ENCODE assay signal across 22 cellular contexts in the genomic region with DNA sequence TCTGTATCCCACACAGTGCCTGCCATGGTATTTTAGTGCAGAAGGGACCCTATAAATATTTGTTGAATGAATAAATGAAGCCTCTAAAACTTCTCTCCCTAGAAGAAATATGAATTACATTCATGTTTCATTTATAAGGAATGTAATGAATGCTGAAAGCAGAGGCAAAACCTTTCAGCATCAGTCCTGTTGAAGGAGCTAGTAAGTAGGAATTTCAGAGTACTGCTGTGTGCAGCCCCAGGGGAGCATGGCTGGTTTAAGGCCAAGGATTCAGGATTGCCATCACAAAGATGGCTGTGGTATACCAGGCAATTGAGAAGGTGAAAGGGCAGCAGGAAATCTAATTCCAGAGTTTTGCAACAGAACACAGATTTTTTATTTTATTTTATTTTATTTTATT.
DNase-seq lines count a peak whose midpoint lies in the region; ATAC-seq and TF ChIP-seq lines count a peak whose summit lies in the region.
"Had no signal": no experiment of that assay in that cellular context is flagged by ENCODE, and none has a peak within 500 bp of the region (broad histone marks: within the 10 kb centered on the region; RNA-seq: fewer than 3 reads in every experiment).

No MANE protein-coding gene starts in this region.

- peak overlapping the region; percentile 53 for H3K9ac ChIP-seq in adipocyte (ENCODE audit: low read length)

- H3K27me3 ChIP-seq in adipocyte (replicated peaks; ENCODE audit: control insufficient read depth, insufficient read depth, low read length), result no peaks in the 10 kb centered on the region
- H3K27me3 ChIP-seq: body of pancreas, hepatocyte, uterus had no signal

- H3K4me1 ChIP-seq in adipocyte (ENCODE audit: control insufficient read depth, insufficient read depth, low read length), result peaks cover 19% of the 10 kb centered on the region
- H3K4me1 ChIP-seq: body of pancreas, uterus had no signal

- TF ChIP-seq CTCF in fibroblast of pulmonary artery (IDR thresholded peaks at IDR 0.05; ENCODE audit: low read length, missing control alignments), result no peak

- no peak for TF ChIP-seq POLR2A in GM18505 (IDR thresholded peaks at IDR 0.05; ENCODE audit: borderline replicate concordance, extremely low read depth, insufficient read depth, insufficient read length)

- no peak overlapping the region for H3K4me3 ChIP-seq in adipocyte (ENCODE audit: low read length)
- no peak overlapping the region for H3K4me3 ChIP-seq in fibroblast of pulmonary artery (replicated peaks; ENCODE audit: low read depth, low read length)
- H3K4me3 ChIP-seq: body of pancreas, hepatocyte, skin epidermis, uterus had no signal

- H3K9me3 ChIP-seq in adipocyte (ENCODE audit: control insufficient read depth, low read length), result no peaks in the 10 kb centered on the region
- H3K9me3 ChIP-seq: body of pancreas, uterus had no signal

- H3K36me3 ChIP-seq in adipocyte (ENCODE audit: control insufficient read depth, insufficient read depth, low read length, severe bottlenecking), result no peaks in the 10 kb centered on the region
- H3K36me3 ChIP-seq: uterus had no signal

- ATAC-seq in HG02938 (IDR thresholded peaks at IDR 0.05; ENCODE audit: unreplicated experiment), result no peak
- no peak for ATAC-seq in GM18505 (IDR thresholded peaks at IDR 0.05; ENCODE audit: unreplicated experiment)
- ATAC-seq: body of pancreas; natural killer cell treated with Interleukin-12 subunit alpha and Interleukin-12 subunit beta and Interleukin-15 and Interleukin-18, amount 100 ng/mL, for 72 hours had no signal

- DNase-seq in EL (peak; percentile 91), adipocyte (ENCODE audit: low read depth) (peak; percentile 93), fibroblast of pulmonary artery (ENCODE audit: low read depth) (peak; percentile 47), smooth muscle cell of the brain vasculature (ENCODE audit: low read depth, low spot score) (peak; percentile 36), NCI-H187 treated with DMSO at 0.1 percent for 48 hours (lab: John Stamatoyannopoulos, UW) (no peak)
- DNase-seq: activated CD4-positive, alpha-beta T cell treated with anti-CD3 and anti-CD28 coated beads, Interleukin-2, amount 10 ng/mL, durations not matched to agents 7 days and 5 days; activated CD8-positive, alpha-beta memory T cell treated with anti-CD3 and anti-CD28 coated beads, Interleukin-2, amount 50 U/mL, for 48 hours; activated naive CD4-positive, alpha-beta T cell treated with Interleukin-2 at 50 U/mL for 16 hours; islet precursor cell; KBM-7; mammary epithelial cell; NCI-H1048; NCI-H524; stimulated activated CD4-positive, alpha-beta T cell treated with anti-CD3 and anti-CD28 coated beads, Interleukin-4, amount 100 ng/mL, for 24 hours; SW 1271; uterus had no signal
